8 cellular contexts compared by ENCODE assay signal in the genomic region with DNA sequence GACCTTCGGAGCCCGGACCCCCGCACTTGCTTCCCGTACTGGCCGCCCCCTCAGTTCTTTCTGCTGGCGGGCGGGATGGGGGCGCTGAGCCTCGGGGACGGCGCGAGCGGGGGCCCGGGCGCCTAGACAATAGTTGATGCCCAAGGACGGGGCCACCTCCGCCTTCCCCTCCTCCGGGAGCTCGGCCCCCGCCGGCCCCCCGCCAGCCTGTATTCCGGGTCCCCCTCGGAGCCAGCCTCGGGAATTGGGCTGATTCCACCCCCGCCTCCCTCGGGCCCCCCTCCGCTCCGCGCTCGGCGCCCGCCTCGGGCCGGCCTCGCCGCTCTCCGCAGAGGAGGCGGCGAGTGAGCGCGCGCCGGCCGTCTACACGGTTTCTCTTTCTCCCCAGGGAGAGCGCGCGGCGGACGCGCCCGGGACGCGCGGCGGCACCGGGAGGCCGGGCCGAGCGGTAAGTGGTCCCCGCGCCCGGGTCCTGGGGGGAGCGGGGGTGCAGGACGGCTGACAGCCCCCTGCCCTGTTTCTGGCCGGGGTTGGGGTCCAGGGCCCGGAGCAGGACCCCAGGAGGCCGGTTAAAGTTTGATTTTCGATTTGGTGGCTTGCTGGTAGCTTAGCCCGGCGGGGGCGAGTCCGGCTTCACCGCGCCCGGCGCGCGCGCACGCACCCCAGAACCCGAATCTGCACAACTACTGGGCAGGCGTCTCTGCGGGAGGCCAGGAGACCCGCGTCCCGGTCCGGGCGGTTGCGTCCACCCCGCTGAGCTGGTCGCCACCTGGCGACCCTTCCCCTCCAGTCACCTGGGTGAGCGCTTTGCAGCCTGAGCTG. TPM values are rescaled to one million over a fixed set of nuclear protein-coding genes. Genes with fewer than 3 reads are reported as not detected.
A peak's percentile ranks its signal among the peaks of the same experiment; 100 is the strongest.
DNase-seq lines count a peak whose midpoint lies in the region; ATAC-seq, FAIRE-seq and TF ChIP-seq lines count a peak whose summit lies in the region.

No MANE protein-coding gene starts in this region.

- WGBS in pancreas, 2 donors, result 0 to 1% methylated on average over 46 to 95 of the region's 95 CpGs
- 0% methylated on average over 40 of the region's 95 CpGs; no CpG with 5 or more reads in 1 of the 2 donors for WGBS in transverse colon (ENCODE audit: low coverage in 1 of 2), 2 donors

- DNase-seq in AG10803 (ENCODE audit: low read depth) (peak; percentile 66), SK-MEL-5 (ENCODE audit: low read depth, low spot score) (peak; percentile 41), Right ventricle myocardium superior (peak; percentile 77), pancreas (peak; percentile 60 to 89 (median 69)), transverse colon (peak; percentile 67)
- peak; percentile 84 for DNase-seq in activated naive CD8-positive, alpha-beta T cell treated with anti-CD3 and anti-CD28 coated beads, Interleukin-2, amount 10 ng/mL, durations not matched to agents 7 days and 5 days

- TF ChIP-seq CTCF in AG10803 (conservative IDR thresholded peaks at IDR 0.05; ENCODE audit: low read length) (no peak), pancreas (IDR thresholded peaks at IDR 0.05) (no peak), transverse colon (IDR thresholded peaks at IDR 0.05) (no peak)

- in situ Hi-C loops in GM18951 (cut with MboI; ENCODE audit: low sequenced_read_pairs, unreplicated experiment) (loop anchor here (10.0 kb wide), 2 partner anchors 74 to 414 kb away; no protein-coding TSS in a partner anchor), SK-MEL-5 (cut with HindIII; ENCODE audit: low pct_unique_long_range_greater_than_20kb, low sequenced_read_pairs) (no loop called here), transverse colon (cut with MboI; ENCODE audit: low pct_ligation_motif_present in 1 of 4, low pct_unique_long_range_greater_than_20kb in 1 of 4, low sequenced_read_pairs in 3 of 4) (loop anchor here in 2 of 4 donors (25.0 kb wide), 2 partner anchors 184 to 416 kb away; no protein-coding TSS in a partner anchor)

- TF ChIP-seq EP300 in transverse colon (IDR thresholded peaks at IDR 0.05; ENCODE audit: low read depth), result no peak

- H3K4me1 ChIP-seq in pancreas (peaks cover 0 to 14% (median 6%) of the 10 kb centered on the region in 3 donors), transverse colon (peaks cover 5 to 40% (median 24%) of the 10 kb centered on the region in 4 donors)

- H3K27ac ChIP-seq in pancreas (peak overlapping the region; percentile 94 to 98 (median 95)), transverse colon (peak overlapping the region; percentile 95 to 98 (median 98))

- ATAC-seq in HG03175 (IDR thresholded peaks at IDR 0.05; ENCODE audit: unreplicated experiment) (peak; percentile 32), Right ventricle myocardium superior (ENCODE audit: poor library complexity) (peak; percentile 88), pancreas (peak; percentile 69 to 83 (median 80))
- ATAC-seq in activated naive CD8-positive, alpha-beta T cell treated with anti-CD3 and anti-CD28 coated beads, Interleukin-2, amount 10 ng/mL, durations not matched to agents 7 days and 5 days (ENCODE audit: low read depth), result peak; percentile 45

- peaks cover 3% of the 10 kb centered on the region for H3K27me3 Mint-ChIP-seq in activated naive CD8-positive, alpha-beta T cell treated with anti-CD3 and anti-CD28 coated beads, Interleukin-2, amount 10 ng/mL, durations not matched to agents 7 days and 5 days

- no peak for FAIRE-seq in pancreas (lab: Jason Lieb, UNC)

- POLR2A ChIA-PET in activated naive CD8-positive, alpha-beta T cell treated with anti-CD3 and anti-CD28 coated beads, Interleukin-2, amount 10 ng/mL, durations not matched to agents 7 days and 5 days (lab: Charles Lee), result interaction anchor here (0.6 to 2.9 kb wide), 22 partner anchors 30 to 429 kb away, joined by 3 to 44 read pairs (median 4); no protein-coding TSS in a partner anchor

- peaks cover 3% of the 10 kb centered on the region for H3K36me3 Mint-ChIP-seq in activated naive CD8-positive, alpha-beta T cell treated with anti-CD3 and anti-CD28 coated beads, Interleukin-2, amount 10 ng/mL, durations not matched to agents 7 days and 5 days

- peak overlapping the region; percentile 89 for H3K27ac Mint-ChIP-seq in activated naive CD8-positive, alpha-beta T cell treated with anti-CD3 and anti-CD28 coated beads, Interleukin-2, amount 10 ng/mL, durations not matched to agents 7 days and 5 days

- H3K4me3 ChIP-seq in AG10803 (ENCODE audit: low read length) (peak overlapping the region; percentile 90), pancreas (peak overlapping the region; percentile 78 to 97 (median 88)), transverse colon (peak overlapping the region; percentile 75 to 98 (median 82))

- H3K27me3 ChIP-seq in pancreas (no peaks in the 10 kb centered on the region), transverse colon (no peaks in the 10 kb centered on the region)

- H3K9me3 ChIP-seq in pancreas, result no peaks in the 10 kb centered on the region
- H3K9me3 ChIP-seq in transverse colon, result no peaks in the 10 kb centered on the region

- intact Hi-C loops in Right ventricle myocardium superior (cut with DNase I) (loop anchor here (10.0 kb wide), 1 partner anchor 214 kb away; no protein-coding TSS in a partner anchor), pancreas (cut with DNase I) (loop anchor here in 1 of 3 donors (5.0 kb wide), 1 partner anchor 431 kb away; no protein-coding TSS in a partner anchor), transverse colon (cut with DNase I; ENCODE audit: low total_unique reads) (no loop called here)

- TF ChIP-seq POLR2A in GM18951 (IDR thresholded peaks at IDR 0.05; ENCODE audit: extremely low read depth, insufficient read depth, insufficient read length) (peak; percentile 72), transverse colon (IDR thresholded peaks at IDR 0.05) (peak; percentile 29)

- no peaks in the 10 kb centered on the region for H3K36me3 ChIP-seq in pancreas
- H3K36me3 ChIP-seq in transverse colon, result no peaks in the 10 kb centered on the region

- peaks cover 46% of the 10 kb centered on the region for H3K4me1 Mint-ChIP-seq in activated naive CD8-positive, alpha-beta T cell treated with anti-CD3 and anti-CD28 coated beads, Interleukin-2, amount 10 ng/mL, durations not matched to agents 7 days and 5 days

- peak overlapping the region; percentile 84 for H3K4me3 Mint-ChIP-seq in activated naive CD8-positive, alpha-beta T cell treated with anti-CD3 and anti-CD28 coated beads, Interleukin-2, amount 10 ng/mL, durations not matched to agents 7 days and 5 days

- H3K9me3 Mint-ChIP-seq in activated naive CD8-positive, alpha-beta T cell treated with anti-CD3 and anti-CD28 coated beads, Interleukin-2, amount 10 ng/mL, durations not matched to agents 7 days and 5 days, result no peaks in the 10 kb centered on the region

RNA-seq across cellular contexts. Expression of a gene that starts 0.7 kb away (rescaled TPM):
- total RNA-seq in SK-MEL-5 (2014; rRNA removed; shearing (Covaris generic)), result 10.2 and 10.4 TPM in 2 replicates
- polyA plus RNA-seq in SK-MEL-5 (2015; cell fraction: cytosol; rRNA removed), result 18.0 and 29.8 TPM in 2 replicates
- 53.3 and 77.1 TPM in 2 replicates for polyA plus RNA-seq in SK-MEL-5 (2015; cell fraction: nucleus; rRNA removed)
- 10 to 100 TPM; 45.8 to 48.7 TPM for total RNA-seq in activated naive CD8-positive, alpha-beta T cell treated with anti-CD3 and anti-CD28 coated beads, Interleukin-2, amount 10 ng/mL, durations not matched to agents 7 days and 5 days
- total RNA-seq in Right ventricle myocardium superior, result 5.2 TPM
- 10 to 100 TPM; 21.3 to 39.7 (median 23.8) TPM for total RNA-seq in pancreas
- 10 to 100 TPM; 24.7 to 24.8 TPM for polyA plus RNA-seq in pancreas
- total RNA-seq in transverse colon, result 100 to 1,000 TPM in 1 of 4 donors, 10 to 100 TPM in 3; 46.4 to 181 (median 81.7) TPM

Comparison
In these comparisons a context has a peak if more than half of its experiments do, and no peak if none do; other contexts are left out.
1. Peak in every context shown above with its lines: DNase-seq, ATAC-seq, H3K4me3 ChIP-seq and H3K27ac ChIP-seq.
2. ATAC-seq: peak in every context shown above with its lines; median percentile 88 in Right ventricle myocardium superior; 80 in pancreas; 45 in activated naive CD8-positive, alpha-beta T cell treated with anti-CD3 and anti-CD28 coated beads, Interleukin-2, amount 10 ng/mL, durations not matched to agents 7 days and 5 days; 32 in HG03175.